ENCODE assay signal across 9 cellular contexts in the genomic region with DNA sequence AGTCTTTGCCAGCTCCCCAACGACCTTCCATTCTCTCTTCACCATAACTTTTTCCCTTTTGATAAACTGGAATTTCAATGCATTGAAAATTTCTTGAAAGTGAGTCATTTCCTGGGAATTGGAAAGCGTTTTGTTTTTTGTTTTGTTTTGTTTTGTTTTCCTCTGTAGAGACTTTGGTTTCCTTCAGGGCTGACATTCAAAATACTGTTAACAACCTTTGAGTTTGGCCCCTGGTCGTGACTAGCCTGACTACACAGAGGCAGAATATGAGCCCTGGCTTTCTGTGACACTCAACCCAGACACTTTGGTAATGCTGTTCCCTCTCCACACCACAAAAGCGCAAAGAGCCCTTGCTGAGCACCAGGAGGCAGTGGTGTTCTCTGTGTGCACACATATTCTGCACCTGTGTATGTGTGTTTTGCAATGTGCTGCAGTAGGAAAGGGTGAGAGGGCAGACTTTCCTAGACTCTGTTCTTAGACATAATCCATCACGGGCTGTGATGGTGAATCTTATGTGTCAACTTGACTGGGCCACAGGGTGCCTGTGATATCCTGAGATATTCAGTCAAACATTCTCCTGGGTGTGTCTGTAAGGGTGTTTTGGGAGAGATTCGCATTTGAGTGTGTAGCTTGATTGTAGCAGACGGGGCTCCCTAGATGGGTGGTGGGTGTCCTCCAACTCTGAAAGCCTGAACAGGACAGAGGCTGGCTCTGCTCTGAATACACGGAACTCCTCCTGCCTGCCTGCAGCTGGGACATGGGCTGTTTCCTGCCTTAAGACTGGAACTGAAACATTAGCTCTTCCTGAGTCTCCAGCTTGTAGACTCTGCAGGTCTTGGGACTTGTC. TPM values are rescaled to one million over a fixed set of nuclear protein-coding genes. Genes with fewer than 3 reads are reported as not detected.
A peak's percentile ranks its signal among the peaks of the same experiment; 100 is the strongest.
DNase-seq lines count a peak whose midpoint lies in the region; ATAC-seq and TF ChIP-seq lines count a peak whose summit lies in the region.
"Had no signal": no experiment of that assay in that cellular context is flagged by ENCODE, and none has a peak within 500 bp of the region (broad histone marks: within the 10 kb centered on the region; RNA-seq: fewer than 3 reads in every experiment).

No MANE protein-coding gene starts in this region.

- no peaks in the 10 kb centered on the region for H3K9me3 ChIP-seq in MM.1S (replicated peaks; ENCODE audit: insufficient read depth, low read length)

- no peaks in the 10 kb centered on the region for H3K9me3 Mint-ChIP-seq in activated CD4-positive, alpha-beta T cell treated with anti-CD3 and anti-CD28 coated beads, Interleukin-2, amount 10 ng/mL, durations not matched to agents 7 days and 5 days
- H3K9me3 Mint-ChIP-seq: CD4-positive, alpha-beta memory T cell had no signal

- no peaks in the 10 kb centered on the region for H3K79me2 ChIP-seq in MM.1S (ENCODE audit: low read length)

- H3K4me3 Mint-ChIP-seq in activated CD4-positive, alpha-beta T cell treated with anti-CD3 and anti-CD28 coated beads, Interleukin-2, amount 10 ng/mL, durations not matched to agents 7 days and 5 days: no peak overlapping the region

- H2AFZ ChIP-seq in MM.1S (ENCODE audit: low read length): no peak overlapping the region

- H3K9me2 ChIP-seq in MM.1S (replicated peaks; ENCODE audit: insufficient read depth, low read length): no peaks in the 10 kb centered on the region

- no peak overlapping the region for H3K27ac Mint-ChIP-seq in activated CD4-positive, alpha-beta T cell treated with anti-CD3 and anti-CD28 coated beads, Interleukin-2, amount 10 ng/mL, durations not matched to agents 7 days and 5 days
- H3K27ac Mint-ChIP-seq: CD4-positive, alpha-beta memory T cell had no signal

- H3K27me3 Mint-ChIP-seq in activated CD4-positive, alpha-beta T cell treated with anti-CD3 and anti-CD28 coated beads, Interleukin-2, amount 10 ng/mL, durations not matched to agents 7 days and 5 days: no peaks in the 10 kb centered on the region
- H3K27me3 Mint-ChIP-seq: CD4-positive, alpha-beta memory T cell had no signal

- no peak overlapping the region for H3K4me3 ChIP-seq in MM.1S (ENCODE audit: low read length)

- POLR2A ChIA-PET in activated CD4-positive, alpha-beta T cell treated with anti-CD3 and anti-CD28 coated beads, Interleukin-2, amount 10 ng/mL, durations not matched to agents 7 days and 5 days (lab: Charles Lee): no interaction called here

- CTCF ChIA-PET in activated CD4-positive, alpha-beta T cell treated with anti-CD3 and anti-CD28 coated beads, Interleukin-2, amount 10 ng/mL, durations not matched to agents 7 days and 5 days (lab: Charles Lee): interaction anchor here (0.7 to 1.3 kb wide), 4 partner anchors 31 to 127 kb away, joined by 3 to 5 read pairs (median 3); no protein-coding TSS in a partner anchor

- no peak overlapping the region for H3K9ac ChIP-seq in MM.1S (ENCODE audit: low read length)

- peak; percentile 35 for TF ChIP-seq CTCF in MM.1S (IDR thresholded peaks at IDR 0.05; ENCODE audit: low read length)

- H3K36me3 ChIP-seq in MM.1S (replicated peaks; ENCODE audit: insufficient read depth, low read length): no peaks in the 10 kb centered on the region

- H3K4me1 ChIP-seq in MM.1S (ENCODE audit: low read length): no peaks in the 10 kb centered on the region

- H3K27me3 ChIP-seq in MM.1S (replicated peaks; ENCODE audit: insufficient read depth, low read length): no peaks in the 10 kb centered on the region

- no peaks in the 10 kb centered on the region for H3K36me3 Mint-ChIP-seq in activated CD4-positive, alpha-beta T cell treated with anti-CD3 and anti-CD28 coated beads, Interleukin-2, amount 10 ng/mL, durations not matched to agents 7 days and 5 days (ENCODE audit: low read depth)
- H3K36me3 Mint-ChIP-seq: CD4-positive, alpha-beta memory T cell had no signal

- H3K4me1 Mint-ChIP-seq in activated CD4-positive, alpha-beta T cell treated with anti-CD3 and anti-CD28 coated beads, Interleukin-2, amount 10 ng/mL, durations not matched to agents 7 days and 5 days: peaks cover 14% of the 10 kb centered on the region
- H3K4me1 Mint-ChIP-seq: CD4-positive, alpha-beta memory T cell had no signal

- H3K27ac ChIP-seq in MM.1S (ENCODE audit: low read length): no peak overlapping the region

- no peaks in the 10 kb centered on the region for H3F3A ChIP-seq in MM.1S (ENCODE audit: insufficient read depth, low read length)

- H3K4me2 ChIP-seq in MM.1S (ENCODE audit: low read depth, low read length): no peak overlapping the region

- no peaks in the 10 kb centered on the region for H4K20me1 ChIP-seq in MM.1S (ENCODE audit: insufficient read depth, low read length)

- peak; percentile 28 for DNase-seq in DMS79 treated with DMSO at 0.1 percent for 48 hours (lab: John Stamatoyannopoulos, UW)
- no peak for DNase-seq in DMS79 (lab: John Stamatoyannopoulos, UW)
- peak; percentile 24 for DNase-seq in MM.1S
- DNase-seq in activated CD4-positive, alpha-beta T cell treated with anti-CD3 and anti-CD28 coated beads, Interleukin-2, amount 10 ng/mL, durations not matched to agents 7 days and 5 days: peak; percentile 33
- peak; percentile 47 for DNase-seq in glomerular visceral epithelial cell (ENCODE audit: extremely low spot score)
- peak; percentile 47 for DNase-seq in stimulated activated CD4-positive, alpha-beta T cell treated with anti-CD3 and anti-CD28 coated beads, Interleukin-1b, Interleukin-23, amount 100 ng/mL, for 48 hours

- peak; percentile 58 for ATAC-seq in GM21619 (IDR thresholded peaks at IDR 0.05; ENCODE audit: unreplicated experiment)
- no peak for ATAC-seq in HG03571 (IDR thresholded peaks at IDR 0.05; ENCODE audit: unreplicated experiment)

RNA-seq across cellular contexts. Expression of gene ANKRD10, which starts 29.5 kb away (rescaled TPM):
- 100 to 1,000 TPM; 101 to 111 TPM for total RNA-seq in activated CD4-positive, alpha-beta T cell treated with anti-CD3 and anti-CD28 coated beads, Interleukin-2, amount 10 ng/mL, durations not matched to agents 7 days and 5 days
